Comparison of ENCODE assay signal across 8 cellular contexts in genomic region chrX:123976671-123977316, GRCh38. TPM values are rescaled to one million over a fixed set of nuclear protein-coding genes. Genes with fewer than 3 reads are reported as not detected.
A peak's percentile ranks its signal among the peaks of the same experiment; 100 is the strongest.
DNase-seq lines count a peak whose midpoint lies in the region; ATAC-seq and TF ChIP-seq lines count a peak whose summit lies in the region.

No MANE protein-coding gene starts in this region.

- WGBS in lower leg skin, 2 donors = 73 to 89% methylated on average over 1 of the region's 1 CpG

- DNase-seq in DMS53 treated with DMSO at 0.1 percent for 48 hours (lab: John Stamatoyannopoulos, UW; ENCODE audit: unreplicated experiment) (peak; percentile 33), NAMALWA (ENCODE audit: low spot score) (peak; percentile 42), naive B cell (no peak), lower leg skin (ENCODE audit: low spot score in 2 of 2) (no peak), NCI-H526 treated with DMSO at 0.1 percent for 48 hours (lab: John Stamatoyannopoulos, UW) (no peak), iPS-NIHi11 (ENCODE audit: low spot score) (no peak)

- ATAC-seq in naive B cell (ENCODE audit: low read depth in 2 of 2) (peak; percentile 25 to 27), HG03045 (IDR thresholded peaks at IDR 0.05; ENCODE audit: unreplicated experiment) (no peak)

- peak; percentile 35 to 42 for TF ChIP-seq CTCF in brain (conservative IDR thresholded peaks at IDR 0.05)
- TF ChIP-seq CTCF in lower leg skin (IDR thresholded peaks at IDR 0.05) = no peak

- H3K4me1 Mint-ChIP-seq in brain (peaks cover 24% of the 10 kb centered on the region), naive B cell (peaks cover 16 to 51% (median 30%) of the 10 kb centered on the region in 3 donors)

- intact Hi-C loops in lower leg skin (cut with DNase I; ENCODE audit: low total_unique reads) = no loop called here

- H3K4me3 ChIP-seq in lower leg skin (ENCODE audit: low read depth, poor library complexity, severe bottlenecking) = no peak overlapping the region

- H3K4me3 Mint-ChIP-seq in brain (no peak overlapping the region), naive B cell (peak overlapping the region in 2 of 8 donors; percentile 17 to 57)

- H3K9me3 Mint-ChIP-seq in brain (no peaks in the 10 kb centered on the region), naive B cell (no peaks in the 10 kb centered on the region)

- peaks cover 3% of the 10 kb centered on the region for H3K27me3 Mint-ChIP-seq in brain
- no peaks in the 10 kb centered on the region for H3K27me3 Mint-ChIP-seq in naive B cell

- TF ChIP-seq POLR2A in lower leg skin (IDR thresholded peaks at IDR 0.05) = no peak

- H3K36me3 Mint-ChIP-seq in brain = peaks cover 3% of the 10 kb centered on the region
- H3K36me3 Mint-ChIP-seq in naive B cell = no peaks in the 10 kb centered on the region

- H3K27ac Mint-ChIP-seq in brain (peak overlapping the region in 3 of 5 experiments; percentile 10 to 61 (median 12)), naive B cell (peak overlapping the region in 4 of 6 donors; percentile 14 to 87 (median 66))

RNA-seq across cellular contexts. Expression of gene STAG2, which starts 15.3 kb away (rescaled TPM):
- polyA plus RNA-seq in brain (ENCODE audit: insufficient read depth, low read depth, low replicate concordance) (21.5 TPM), naive B cell (ENCODE audit: low read depth in 6 of 6) (10 to 100 TPM; 53.6 to 73.5 (median 61.9) TPM)
- 10 to 100 TPM; 54.6 to 89.3 (median 63.6) TPM for total RNA-seq in lower leg skin

Comparison
In these comparisons a context has a peak if more than half of its experiments do, and no peak if none do; other contexts are left out.
1. DNase-seq: peak in DMS53 treated with DMSO at 0.1 percent for 48 hours (single experiment) and NAMALWA (single experiment); none in naive B cell (single experiment), lower leg skin (0 of 2), NCI-H526 treated with DMSO at 0.1 percent for 48 hours (single experiment) and iPS-NIHi11 (single experiment).
2. CTCF ChIP-seq: peak in brain (2 of 2); none in lower leg skin (0 of 3).